8 cellular contexts compared by ENCODE assay signal in genomic region chr6:33428219-33428890, GRCh38. TPM values are rescaled to one million over a fixed set of nuclear protein-coding genes. Genes with fewer than 3 reads are reported as not detected.
DNase-seq lines count a peak whose midpoint lies in the region; ATAC-seq, FAIRE-seq and TF ChIP-seq lines count a peak whose summit lies in the region.

No MANE protein-coding gene starts in this region.

- TF ChIP-seq CTCF in GM12865 (IDR thresholded peaks at IDR 0.05; ENCODE audit: insufficient read depth, low read depth, low read length, missing control alignments) (peak; percentile 58), Panc1 (IDR thresholded peaks at IDR 0.05) (no peak; the same call in 1 of the 2 replicates), GM12878 (IDR thresholded peaks at IDR 0.05 in 2 of 3, conservative IDR thresholded peaks at IDR 0.05 in 1 of 3; ENCODE audit: control insufficient read depth in 2 of 3, extremely low read depth in 1 of 3, insufficient read depth in 1 of 3, low read depth in 3 of 3, low read length in 3 of 3) (peak; percentile 34 to 59 (median 58)), kidney (IDR thresholded peaks at IDR 0.05; ENCODE audit: borderline replicate concordance, extremely low read depth, insufficient read depth) (peak; percentile 23)

- H3K9me3 ChIP-seq in Panc1 (ENCODE audit: control insufficient read depth, insufficient read depth, low read depth, low read length) (no peaks in the 10 kb centered on the region), GM12878 (replicated peaks; ENCODE audit: control insufficient read depth, insufficient read depth, low read length) (no peaks in the 10 kb centered on the region), kidney (ENCODE audit: control insufficient read depth in 1 of 2, low read length in 2 of 2) (no peaks in the 10 kb centered on the region)

- 6% methylated on average over 26 of the region's 33 CpGs for WGBS in GM12878 (ENCODE audit: insufficient coverage, insufficient replicate concordance, low lambda C conversion rate, missing lambda C conversion rate)

- H3K4me3 ChIP-seq in GM12865 (ENCODE audit: low read depth, low read length): peak overlapping the region; percentile 52
- H3K4me3 ChIP-seq in Panc1 (ENCODE audit: low read depth in 2 of 2, low read length in 2 of 2): peak overlapping the region; percentile 47 to 60
- H3K4me3 ChIP-seq in GM12878: peak overlapping the region; percentile 45
- peak overlapping the region; percentile 17 to 42 for H3K4me3 ChIP-seq in kidney (ENCODE audit: low read length in 2 of 2)

- no peak for TF ChIP-seq EP300 in GM12878 (IDR thresholded peaks at IDR 0.05; ENCODE audit: borderline replicate concordance in 1 of 2, control insufficient read depth in 1 of 2, low read depth in 2 of 2, low read length in 2 of 2)

- RAD21 ChIA-PET in GM12878 (lab: Charles Lee; ENCODE audit: unreplicated experiment): interaction anchor here (1.1 to 1.3 kb wide), 2 partner anchors 9 to 26 kb away, joined by 3 to 5 read pairs; partner anchors contain the start of genes SYNGAP1 and ZBTB9

- no peaks in the 10 kb centered on the region for H3K27me3 Mint-ChIP-seq in stimulated activated naive B cell treated with anti-CD40 and anti-IgM and Interleukin-4, amounts not matched to agents 10 μg/mL and 1 μg/mL and 100 μg/mL, for 72 hours

- H3K4me1 ChIP-seq in Panc1 (ENCODE audit: control insufficient read depth, insufficient read depth, low read length): peaks cover 37% of the 10 kb centered on the region
- H3K4me1 ChIP-seq in GM12878 (ENCODE audit: control insufficient read depth, insufficient read depth, low read length): peaks cover 55% of the 10 kb centered on the region
- H3K4me1 ChIP-seq in kidney (ENCODE audit: control insufficient read depth in 1 of 2, insufficient read depth in 1 of 2, low read depth in 1 of 2, low read length in 2 of 2): peaks cover 7 to 38% of the 10 kb centered on the region in 2 donors

- intact Hi-C loops in Panc1 (cut with micrococcal nuclease; ENCODE audit: unreplicated experiment): no loop called here
- intact Hi-C loops in GM12878 (cut with micrococcal nuclease; ENCODE audit: unreplicated experiment): no loop called here
- intact Hi-C loops in kidney (cut with DNase I): no loop called here

- H3K9ac ChIP-seq in GM12878 (ENCODE audit: control insufficient read depth, insufficient read depth, low read length): peak overlapping the region; percentile 20; the same call in 1 of the 2 replicates
- peak overlapping the region in 1 of 2 donors; percentile 4 for H3K9ac ChIP-seq in kidney (ENCODE audit: low read length in 2 of 2)

- H3K4me1 Mint-ChIP-seq in stimulated activated naive B cell treated with anti-CD40 and anti-IgM and Interleukin-4, amounts not matched to agents 10 μg/mL and 1 μg/mL and 100 μg/mL, for 72 hours: peaks cover 81 to 89% of the 10 kb centered on the region in 2 donors

- TF ChIP-seq POLR2A in GM12878 (IDR thresholded peaks at IDR 0.05; ENCODE audit: low read depth, low read length): 0 out of 2 replicates have a peak, but pooled peaks have one; percentile 16

- FAIRE-seq in GM12878 (lab: Jason Lieb, UNC) (peak; percentile 64), kidney (lab: Jason Lieb, UNC) (no peak)

- TF ChIP-seq RAD21 in GM12878 (IDR thresholded peaks at IDR 0.05; ENCODE audit: insufficient read depth, low read depth, low read length): peak; percentile 20; the same call in 1 of the 2 replicates

- no TSS peak for BruUV-seq in Panc1 (replicated peaks; lab: Mats Ljungman, UMichigan)
- no TSS peak for BruUV-seq in GM12878 (replicated peaks; lab: Mats Ljungman, UMichigan)

- in situ Hi-C loops in ACHN (cut with HindIII; ENCODE audit: low pct_ligation_motif_present, low pct_unique_long_range_greater_than_20kb, low sequenced_read_pairs): no loop called here
- in situ Hi-C loops in Panc1 (cut with HindIII; ENCODE audit: low pct_unique_long_range_greater_than_20kb, low sequenced_read_pairs): no loop called here
- in situ Hi-C loops in GM12878 (cut with MboI): no loop called here

- peak overlapping the region; percentile 20; the same call in 1 of the 2 replicates for H3K27ac ChIP-seq in Panc1 (ENCODE audit: low read length)
- 0 out of 2 replicates have a peak overlapping the region, but pooled peaks have one; percentile 47 for H3K27ac ChIP-seq in GM12878 (ENCODE audit: control insufficient read depth, insufficient read depth)
- H3K27ac ChIP-seq in kidney (ENCODE audit: low read depth in 2 of 2, low read length in 2 of 2): peak overlapping the region; percentile 16 to 42

- ATAC-seq in Panc1: no peak
- ATAC-seq in GM12878: peak; percentile 21
- ATAC-seq in stimulated activated naive B cell treated with anti-CD40 and anti-IgM and Interleukin-4, amounts not matched to agents 10 μg/mL and 1 μg/mL and 100 μg/mL, for 72 hours (replicated peaks): peak; percentile 26 to 31
- no peak for ATAC-seq in HG02852 (IDR thresholded peaks at IDR 0.05; ENCODE audit: unreplicated experiment)

- H3K9me3 Mint-ChIP-seq in stimulated activated naive B cell treated with anti-CD40 and anti-IgM and Interleukin-4, amounts not matched to agents 10 μg/mL and 1 μg/mL and 100 μg/mL, for 72 hours: peaks cover 2 to 4% of the 10 kb centered on the region in 2 donors

- H3K36me3 Mint-ChIP-seq in stimulated activated naive B cell treated with anti-CD40 and anti-IgM and Interleukin-4, amounts not matched to agents 10 μg/mL and 1 μg/mL and 100 μg/mL, for 72 hours: peaks cover 4 to 15% of the 10 kb centered on the region in 2 donors

- peak overlapping the region; percentile 90 for H3K4me2 ChIP-seq in GM12878 (ENCODE audit: control insufficient read depth, insufficient read depth)

- no peaks in the 10 kb centered on the region for H3K27me3 ChIP-seq in Panc1 (ENCODE audit: control insufficient read depth, insufficient read depth, low read length)
- H3K27me3 ChIP-seq in GM12878 (replicated peaks in 1 of 2; ENCODE audit: control insufficient read depth in 2 of 2, insufficient read depth in 2 of 2, low read length in 1 of 2): no peaks in the 10 kb centered on the region; a peak in 2 of 4 replicates

- H3K36me3 ChIP-seq in Panc1 (ENCODE audit: control insufficient read depth, insufficient read depth, low read length) (no peaks in the 10 kb centered on the region), GM12878 (ENCODE audit: control insufficient read depth in 2 of 2, insufficient read depth in 2 of 2, low read length in 1 of 2) (no peaks in the 10 kb centered on the region), kidney (ENCODE audit: control insufficient read depth in 1 of 2, insufficient read depth in 2 of 2, low read length in 2 of 2) (no peaks in the 10 kb centered on the region)

- H2AFZ ChIP-seq in GM12878 (ENCODE audit: control insufficient read depth, low read depth, low read length): peak overlapping the region; percentile 59

- DNase-seq in ACHN (peak; percentile 29), GM12865 (ENCODE audit: low read depth) (peak; percentile 65), Panc1 (ENCODE audit: low read depth, low spot score) (no peak), GM12878 (ENCODE audit: low read depth, low spot score) (no peak), kidney (peak; percentile 83), NCI-H187 treated with DMSO at 0.1 percent for 48 hours (lab: John Stamatoyannopoulos, UW) (no peak)
- DNase-seq in stimulated activated naive B cell treated with anti-CD40 and anti-IgM and Interleukin-4, amounts not matched to agents 10 μg/mL and 1 μg/mL and 100 μg/mL, for 72 hours: peak; percentile 28

- SMC1A ChIA-PET in GM12878 (lab: Charles Lee; ENCODE audit: uncharacterized antibody, unreplicated experiment): interaction anchor here (1.2 kb wide), 2 partner anchors 10 to 30 kb away, joined by 3 to 8 read pairs; partner anchors contain the start of gene CUTA

- no peaks in the 10 kb centered on the region for H4K20me1 ChIP-seq in GM12878 (ENCODE audit: control insufficient read depth, insufficient read depth)

- peaks cover 6% of the 10 kb centered on the region for H3K79me2 ChIP-seq in GM12878 (ENCODE audit: control insufficient read depth, insufficient read depth, low read length)

- CTCF ChIA-PET in Panc1 (lab: Charles Lee) (no interaction called here), GM12878 (lab: Yijun Ruan, JAX) (interaction anchor here (0.5 to 1.8 kb wide), 8 partner anchors 9 to 180 kb away, joined by 3 to 8 read pairs (median 4); partner anchors contain the start of genes CUTA and SYNGAP1)

- peak overlapping the region; percentile 80 to 83 for H3K4me3 Mint-ChIP-seq in stimulated activated naive B cell treated with anti-CD40 and anti-IgM and Interleukin-4, amounts not matched to agents 10 μg/mL and 1 μg/mL and 100 μg/mL, for 72 hours

- POLR2A ChIA-PET in Panc1 (lab: Charles Lee): interaction anchor here (0.7 kb wide), 1 partner anchor 151 kb away, joined by 4 read pairs; the partner anchor contains the start of gene B3GALT4
- POLR2A ChIA-PET in GM12878 (lab: Charles Lee): interaction anchor here (0.9 to 1.8 kb wide), 2 partner anchors 12 to 17 kb away, joined by 3 to 6 read pairs; partner anchors contain the start of gene PHF1

- H3K27ac Mint-ChIP-seq in stimulated activated naive B cell treated with anti-CD40 and anti-IgM and Interleukin-4, amounts not matched to agents 10 μg/mL and 1 μg/mL and 100 μg/mL, for 72 hours: peak overlapping the region; percentile 89

RNA-seq across cellular contexts. Expression of gene SYNGAP1, which starts 8.5 kb away (rescaled TPM):
- 29.0 TPM for total RNA-seq in Panc1 (2021; ENCODE audit: unreplicated experiment)
- 34.5 TPM for polyA plus RNA-seq in Panc1 (2012; ENCODE audit: insufficient read length)
- total RNA-seq in GM12878 (2013; cell fraction: nucleolus; rRNA removed): 14.4 and 18.4 TPM in 2 replicates
- total RNA-seq in GM12878 (2014; rRNA removed): 1.2 and 1.5 TPM in 2 replicates
- 0.85 and 0.88 TPM in 2 replicates for total RNA-seq in GM12878 (2014; rRNA removed; fragmentation: Illumina TruSeq; extraction: Trizol)
- total RNA-seq in GM12878 (2021): 5.7 and 9.2 TPM in 2 replicates
- polyA plus RNA-seq in GM12878 (2011; ENCODE audit: low read depth): 3.3 TPM
- 2.2 and 3.9 TPM in 2 replicates for polyA plus RNA-seq in GM12878 (2011; rRNA removed)
- 2.7 and 3.4 TPM in 2 replicates for polyA plus RNA-seq in GM12878 (2011; cell fraction: cytosol; rRNA removed)
- 60.1 and 82.9 TPM in 2 replicates for polyA plus RNA-seq in GM12878 (2011; cell fraction: nucleus; rRNA removed)
- polyA plus RNA-seq in GM12878 (2012): 8.3 and 9.0 TPM in 2 replicates
- 3.1 and 5.7 TPM in 2 replicates for polyA plus RNA-seq in GM12878 (2014; fragmentation: Illumina TruSeq; extraction: Trizol)
- polyA plus RNA-seq in GM12878 (2014; fragmentation: Nextera tagmentation; extraction: Ambion mirVana): under 1 TPM; 0.05 to 0.14 TPM
- polyA plus RNA-seq in GM12878 (2014; rRNA removed): 6.4 and 9.0 TPM in 2 replicates
- under 1 TPM; 0.62 to 0.73 TPM for polyA plus RNA-seq in GM12878 (2016; fragmentation: Nextera tagmentation; extraction: Ambion mirVana)
- 2.5 and 3.1 TPM in 2 replicates for polyA minus RNA-seq in GM12878 (2011; rRNA and poly(A)+ RNA removed)
- polyA minus RNA-seq in GM12878 (2011; cell fraction: cytosol; rRNA and poly(A)+ RNA removed): 1.1 and 2.8 TPM in 2 replicates
- polyA minus RNA-seq in GM12878 (2011; cell fraction: nucleus; rRNA and poly(A)+ RNA removed): 8.1 and 12.2 TPM in 2 replicates
- total RNA-seq in kidney: 17.8 TPM
- polyA plus RNA-seq in kidney (ENCODE audit: insufficient read depth, low read depth, low replicate concordance): 2.7 TPM

RNA-seq across cellular contexts. Expression of gene CUTA, which starts 10.4 kb away (rescaled TPM):
- total RNA-seq in Panc1 (2021; ENCODE audit: unreplicated experiment): 338 TPM
- 397 TPM for polyA plus RNA-seq in Panc1 (2012; ENCODE audit: insufficient read length)
- 31.1 and 35.5 TPM in 2 replicates for total RNA-seq in GM12878 (2013; cell fraction: nucleolus; rRNA removed)
- 201 and 217 TPM in 2 replicates for total RNA-seq in GM12878 (2014; rRNA removed)
- total RNA-seq in GM12878 (2014; rRNA removed; fragmentation: Illumina TruSeq; extraction: Trizol): 107 and 118 TPM in 2 replicates
- total RNA-seq in GM12878 (2021): 165 and 173 TPM in 2 replicates
- polyA plus RNA-seq in GM12878 (2011; ENCODE audit: low read depth): 161 TPM
- 95.6 and 137 TPM in 2 replicates for polyA plus RNA-seq in GM12878 (2011; rRNA removed)
- polyA plus RNA-seq in GM12878 (2011; cell fraction: cytosol; rRNA removed): 225 and 263 TPM in 2 replicates
- 202 and 257 TPM in 2 replicates for polyA plus RNA-seq in GM12878 (2011; cell fraction: nucleus; rRNA removed)
- polyA plus RNA-seq in GM12878 (2012): 320 and 324 TPM in 2 replicates
- 62.2 and 102 TPM in 2 replicates for polyA plus RNA-seq in GM12878 (2014; fragmentation: Illumina TruSeq; extraction: Trizol)
- 100 to 1,000 TPM; 268 to 293 TPM for polyA plus RNA-seq in GM12878 (2014; fragmentation: Nextera tagmentation; extraction: Ambion mirVana)
- 178 and 203 TPM in 2 replicates for polyA plus RNA-seq in GM12878 (2014; rRNA removed)
- 100 to 1,000 TPM; 220 to 226 TPM for polyA plus RNA-seq in GM12878 (2016; fragmentation: Nextera tagmentation; extraction: Ambion mirVana)
- polyA minus RNA-seq in GM12878 (2011; rRNA and poly(A)+ RNA removed): 110 and 116 TPM in 2 replicates
- 47.1 and 60.9 TPM in 2 replicates for polyA minus RNA-seq in GM12878 (2011; cell fraction: cytosol; rRNA and poly(A)+ RNA removed)
- polyA minus RNA-seq in GM12878 (2011; cell fraction: nucleus; rRNA and poly(A)+ RNA removed): 50.9 and 62.4 TPM in 2 replicates
- 163 TPM for total RNA-seq in kidney
- 433 TPM for polyA plus RNA-seq in kidney (ENCODE audit: insufficient read depth, low read depth, low replicate concordance)

RNA-seq across cellular contexts. Expression of gene PHF1, which starts 17.5 kb away (rescaled TPM):
- total RNA-seq in Panc1 (2021; ENCODE audit: unreplicated experiment): 51.6 TPM
- 50.3 TPM for polyA plus RNA-seq in Panc1 (2012; ENCODE audit: insufficient read length)
- total RNA-seq in GM12878 (2013; cell fraction: nucleolus; rRNA removed): 22.1 and 23.7 TPM in 2 replicates
- total RNA-seq in GM12878 (2014; rRNA removed): 6.5 and 6.8 TPM in 2 replicates
- total RNA-seq in GM12878 (2014; rRNA removed; fragmentation: Illumina TruSeq; extraction: Trizol): 5.5 and 6.5 TPM in 2 replicates
- 13.5 and 14.5 TPM in 2 replicates for total RNA-seq in GM12878 (2021)
- polyA plus RNA-seq in GM12878 (2011; ENCODE audit: low read depth): 17.4 TPM
- 11.8 and 17.8 TPM in 2 replicates for polyA plus RNA-seq in GM12878 (2011; rRNA removed)
- 20.1 and 23.2 TPM in 2 replicates for polyA plus RNA-seq in GM12878 (2011; cell fraction: cytosol; rRNA removed)
- 143 and 159 TPM in 2 replicates for polyA plus RNA-seq in GM12878 (2011; cell fraction: nucleus; rRNA removed)
- polyA plus RNA-seq in GM12878 (2012): 32.7 and 39.8 TPM in 2 replicates
- polyA plus RNA-seq in GM12878 (2014; fragmentation: Illumina TruSeq; extraction: Trizol): 5.9 and 10.3 TPM in 2 replicates
- 1 to 10 TPM; 1.3 to 2.2 TPM for polyA plus RNA-seq in GM12878 (2014; fragmentation: Nextera tagmentation; extraction: Ambion mirVana)
- polyA plus RNA-seq in GM12878 (2014; rRNA removed): 17.3 and 21.4 TPM in 2 replicates
- polyA plus RNA-seq in GM12878 (2016; fragmentation: Nextera tagmentation; extraction: Ambion mirVana): 1 to 10 TPM; 3.1 to 3.5 TPM
- polyA minus RNA-seq in GM12878 (2011; rRNA and poly(A)+ RNA removed): 16.9 and 18.6 TPM in 2 replicates
- polyA minus RNA-seq in GM12878 (2011; cell fraction: cytosol; rRNA and poly(A)+ RNA removed): 5.0 and 6.8 TPM in 2 replicates
- polyA minus RNA-seq in GM12878 (2011; cell fraction: nucleus; rRNA and poly(A)+ RNA removed): 15.6 and 16.6 TPM in 2 replicates
- 63.8 TPM for total RNA-seq in kidney
- polyA plus RNA-seq in kidney (ENCODE audit: insufficient read depth, low read depth, low replicate concordance): 87.6 TPM

RNA-seq across cellular contexts. Expression of gene ZBTB9, which starts 26.0 kb away (rescaled TPM):
- total RNA-seq in Panc1 (2021; ENCODE audit: unreplicated experiment): 17.6 TPM
- polyA plus RNA-seq in Panc1 (2012; ENCODE audit: insufficient read length): 17.9 TPM
- 5.1 and 5.5 TPM in 2 replicates for total RNA-seq in GM12878 (2013; cell fraction: nucleolus; rRNA removed)
- total RNA-seq in GM12878 (2014; rRNA removed): 5.2 and 6.6 TPM in 2 replicates
- total RNA-seq in GM12878 (2014; rRNA removed; fragmentation: Illumina TruSeq; extraction: Trizol): 6.0 and 6.7 TPM in 2 replicates
- total RNA-seq in GM12878 (2021): 9.2 and 10.4 TPM in 2 replicates
- 4.1 TPM for polyA plus RNA-seq in GM12878 (2011; ENCODE audit: low read depth)
- polyA plus RNA-seq in GM12878 (2011; rRNA removed): 5.3 and 7.2 TPM in 2 replicates
- 6.0 and 6.9 TPM in 2 replicates for polyA plus RNA-seq in GM12878 (2011; cell fraction: cytosol; rRNA removed)
- 13.4 and 16.9 TPM in 2 replicates for polyA plus RNA-seq in GM12878 (2011; cell fraction: nucleus; rRNA removed)
- polyA plus RNA-seq in GM12878 (2012): 5.6 and 6.3 TPM in 2 replicates
- polyA plus RNA-seq in GM12878 (2014; fragmentation: Illumina TruSeq; extraction: Trizol): 9.8 and 10.3 TPM in 2 replicates
- polyA plus RNA-seq in GM12878 (2014; fragmentation: Nextera tagmentation; extraction: Ambion mirVana): 1 to 10 TPM; 1.5 to 2.6 TPM
- 6.7 and 7.3 TPM in 2 replicates for polyA plus RNA-seq in GM12878 (2014; rRNA removed)
- 10 to 100 TPM; 12.1 to 12.7 TPM for polyA plus RNA-seq in GM12878 (2016; fragmentation: Nextera tagmentation; extraction: Ambion mirVana)
- polyA minus RNA-seq in GM12878 (2011; rRNA and poly(A)+ RNA removed): 9.1 and 9.2 TPM in 2 replicates
- 3.6 and 4.2 TPM in 2 replicates for polyA minus RNA-seq in GM12878 (2011; cell fraction: cytosol; rRNA and poly(A)+ RNA removed)
- 4.5 and 6.2 TPM in 2 replicates for polyA minus RNA-seq in GM12878 (2011; cell fraction: nucleus; rRNA and poly(A)+ RNA removed)
- total RNA-seq in kidney: 11.5 TPM
- 6.4 TPM for polyA plus RNA-seq in kidney (ENCODE audit: insufficient read depth, low read depth, low replicate concordance)

RNA-seq across cellular contexts. Expression of gene KIFC1, which starts 36.7 kb away (rescaled TPM):
- 81.8 TPM for total RNA-seq in Panc1 (2021; ENCODE audit: unreplicated experiment)
- 42.1 TPM for polyA plus RNA-seq in Panc1 (2012; ENCODE audit: insufficient read length)
- total RNA-seq in GM12878 (2013; cell fraction: nucleolus; rRNA removed): 45.8 and 51.5 TPM in 2 replicates
- total RNA-seq in GM12878 (2014; rRNA removed): 44.5 and 50.3 TPM in 2 replicates
- 52.9 and 58.5 TPM in 2 replicates for total RNA-seq in GM12878 (2014; rRNA removed; fragmentation: Illumina TruSeq; extraction: Trizol)
- 69.2 and 80.8 TPM in 2 replicates for total RNA-seq in GM12878 (2021)
- polyA plus RNA-seq in GM12878 (2011; ENCODE audit: low read depth): 16.6 TPM
- polyA plus RNA-seq in GM12878 (2011; rRNA removed): 60.6 and 69.3 TPM in 2 replicates
- polyA plus RNA-seq in GM12878 (2011; cell fraction: cytosol; rRNA removed): 92.5 and 114 TPM in 2 replicates
- 120 and 185 TPM in 2 replicates for polyA plus RNA-seq in GM12878 (2011; cell fraction: nucleus; rRNA removed)
- 33.1 and 39.8 TPM in 2 replicates for polyA plus RNA-seq in GM12878 (2012)
- polyA plus RNA-seq in GM12878 (2014; fragmentation: Illumina TruSeq; extraction: Trizol): 53.9 and 63.1 TPM in 2 replicates
- 1 to 10 TPM; 1.8 to 2.9 TPM for polyA plus RNA-seq in GM12878 (2014; fragmentation: Nextera tagmentation; extraction: Ambion mirVana)
- 82.6 and 87.4 TPM in 2 replicates for polyA plus RNA-seq in GM12878 (2014; rRNA removed)
- 10 to 100 TPM; 22.6 to 31.0 TPM for polyA plus RNA-seq in GM12878 (2016; fragmentation: Nextera tagmentation; extraction: Ambion mirVana)
- polyA minus RNA-seq in GM12878 (2011; rRNA and poly(A)+ RNA removed): 75.6 and 95.8 TPM in 2 replicates
- 37.8 and 41.3 TPM in 2 replicates for polyA minus RNA-seq in GM12878 (2011; cell fraction: cytosol; rRNA and poly(A)+ RNA removed)
- 49.3 and 88.3 TPM in 2 replicates for polyA minus RNA-seq in GM12878 (2011; cell fraction: nucleus; rRNA and poly(A)+ RNA removed)
- 2.3 TPM for total RNA-seq in kidney
- polyA plus RNA-seq in kidney (ENCODE audit: insufficient read depth, low read depth, low replicate concordance): not detected

Comparison
In these comparisons a context has a peak if more than half of its experiments do, and no peak if none do; other contexts are left out.
1. DNase-seq: peak in ACHN (single experiment), GM12865 (single experiment), kidney (single experiment) and stimulated activated naive B cell treated with anti-CD40 and anti-IgM and Interleukin-4, amounts not matched to agents 10 μg/mL and 1 μg/mL and 100 μg/mL, for 72 hours (single experiment); none in Panc1 (single experiment), GM12878 (single experiment) and NCI-H187 treated with DMSO at 0.1 percent for 48 hours (single experiment).
2. ATAC-seq: peak in GM12878 (single experiment) and stimulated activated naive B cell treated with anti-CD40 and anti-IgM and Interleukin-4, amounts not matched to agents 10 μg/mL and 1 μg/mL and 100 μg/mL, for 72 hours (2 of 2); none in Panc1 (single experiment) and HG02852 (single experiment).
3. Peak in every context shown above with its lines, with median percentiles within 50 percentile points of each other: H3K4me3 ChIP-seq and H3K27ac ChIP-seq.